In genomic region chr6:152314483-152314832, GRCh38 we compare ENCODE assay signal across 3 cellular contexts.
TF ChIP-seq lines count a peak whose summit lies in the region.

No MANE protein-coding gene starts in this region.

TF ChIP-seq in SK-N-SH, 30 proteins besides CTCF, POLR2A, EP300 and RAD21 (continued from another document):
- TF ChIP-seq RXRA (IDR thresholded peaks at IDR 0.05; ENCODE audit: borderline replicate concordance, low read depth) (no peak), YY1 (IDR thresholded peaks at IDR 0.05; ENCODE audit: low read depth) (no peak), MEF2A (IDR thresholded peaks at IDR 0.05; ENCODE audit: borderline replicate concordance, low read depth) (no peak), RFX5 (IDR thresholded peaks at IDR 0.05; ENCODE audit: low read length) (no peak), TCF12 (IDR thresholded peaks at IDR 0.05) (no peak), TEAD4 (IDR thresholded peaks at IDR 0.05; ENCODE audit: borderline replicate concordance, insufficient read depth) (no peak), GABPA (IDR thresholded peaks at IDR 0.05; ENCODE audit: low read depth) (no peak), MXI1 (IDR thresholded peaks at IDR 0.05; ENCODE audit: low read depth, low read length) (no peak), ZBTB33 (IDR thresholded peaks at IDR 0.05; ENCODE audit: borderline replicate concordance, low read depth) (no peak), USF2 (IDR thresholded peaks at IDR 0.05; ENCODE audit: borderline replicate concordance, low read depth, low read length) (no peak)

TF ChIP-seq in SK-N-SH treated with all-trans-retinoic acid at 6 μM for 48 hours, 23 proteins besides CTCF, POLR2A, EP300 and RAD21:
- TF ChIP-seq POU6F1 (CRISPR knock-in tag; IDR thresholded peaks at IDR 0.05; ENCODE audit: borderline replicate concordance, low read depth), result no peak
- TF ChIP-seq GLIS3 (CRISPR knock-in tag; IDR thresholded peaks at IDR 0.05), result no peak
- TF ChIP-seq TCF4 (CRISPR knock-in tag; IDR thresholded peaks at IDR 0.05; ENCODE audit: borderline replicate concordance), result no peak
- TF ChIP-seq ISL1 (CRISPR knock-in tag; IDR thresholded peaks at IDR 0.05), result no peak
- TF ChIP-seq PATZ1 (CRISPR knock-in tag; IDR thresholded peaks at IDR 0.05; ENCODE audit: borderline replicate concordance), result no peak

TF ChIP-seq in HepG2, 621 proteins besides CTCF, POLR2A, EP300 and RAD21 (continued from another document):
- TF ChIP-seq MXI1 (IDR thresholded peaks at IDR 0.05; ENCODE audit: borderline replicate concordance, low read depth, low read length) (0 out of 3 replicates have a peak, but pooled peaks have one; percentile 18), KMT2B (CRISPR knock-in tag; IDR thresholded peaks at IDR 0.05) (no peak), FOXJ3 (CRISPR knock-in tag; IDR thresholded peaks at IDR 0.05; ENCODE audit: borderline replicate concordance) (0 out of 2 replicates have a peak, but pooled peaks have one; percentile 1), ZNF792 (CRISPR knock-in tag; IDR thresholded peaks at IDR 0.05) (0 out of 2 replicates have a peak, but pooled peaks have one; percentile 55), FOXP4 (CRISPR knock-in tag; IDR thresholded peaks at IDR 0.05) (peak; percentile 63), SALL1 (CRISPR knock-in tag; IDR thresholded peaks at IDR 0.05) (peak; percentile 33; the same call in 1 of the 2 replicates), HDAC2 (CRISPR knock-in tag; IDR thresholded peaks at IDR 0.05) (peak; percentile 21; the same call in 1 of the 2 replicates), ZNF629 (CRISPR knock-in tag; conservative IDR thresholded peaks at IDR 0.05) (no peak), PATZ1 (CRISPR knock-in tag; IDR thresholded peaks at IDR 0.05) (peak; percentile 77), NCOA2 (CRISPR knock-in tag; IDR thresholded peaks at IDR 0.05) (peak; percentile 32; the same call in 1 of the 2 replicates), SOX6 (IDR thresholded peaks at IDR 0.05) (no peak), SOX6 (CRISPR knock-in tag; IDR thresholded peaks at IDR 0.05) (peak; percentile 52), ZNF331 (CRISPR knock-in tag; IDR thresholded peaks at IDR 0.05) (peak; percentile 7; the same call in 1 of the 2 replicates), ZNF678 (CRISPR knock-in tag; IDR thresholded peaks at IDR 0.05) (no peak), SOX13 (IDR thresholded peaks at IDR 0.05) (no peak), SOX13 (CRISPR knock-in tag; conservative IDR thresholded peaks at IDR 0.05 in 1 of 2, IDR thresholded peaks at IDR 0.05 in 1 of 2) (peak in 1 of 2 experiments; percentile 47; a peak in 2 of 4 replicates), PAXIP1 (CRISPR knock-in tag; conservative IDR thresholded peaks at IDR 0.05) (peak; percentile 51; the same call in 1 of the 2 replicates), FOXA1 (IDR thresholded peaks at IDR 0.05) (no peak), FOXA1 (CRISPR knock-in tag; IDR thresholded peaks at IDR 0.05) (peak; percentile 20; the same call in 1 of the 2 replicates), FOXP1 (IDR thresholded peaks at IDR 0.05) (no peak), FOXP1 (CRISPR knock-in tag; IDR thresholded peaks at IDR 0.05) (peak; percentile 56; the same call in 1 of the 2 replicates)
- TF ChIP-seq, protein P1, sequence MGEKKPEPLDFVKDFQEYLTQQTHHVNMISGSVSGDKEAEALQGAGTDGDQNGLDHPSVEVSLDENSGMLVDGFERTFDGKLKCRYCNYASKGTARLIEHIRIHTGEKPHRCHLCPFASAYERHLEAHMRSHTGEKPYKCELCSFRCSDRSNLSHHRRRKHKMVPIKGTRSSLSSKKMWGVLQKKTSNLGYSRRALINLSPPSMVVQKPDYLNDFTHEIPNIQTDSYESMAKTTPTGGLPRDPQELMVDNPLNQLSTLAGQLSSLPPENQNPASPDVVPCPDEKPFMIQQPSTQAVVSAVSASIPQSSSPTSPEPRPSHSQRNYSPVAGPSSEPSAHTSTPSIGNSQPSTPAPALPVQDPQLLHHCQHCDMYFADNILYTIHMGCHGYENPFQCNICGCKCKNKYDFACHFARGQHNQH (CRISPR knock-in tag; IDR thresholded peaks at IDR 0.05), result peak; percentile 42; the same call in 1 of the 2 replicates
TF ChIP-seq in HepG2: peak in this region for 16.
